Comparison of ENCODE assay signal across 6 cellular contexts in genomic region chr11:119101367-119101758, GRCh38. TPM values are rescaled to one million over a fixed set of nuclear protein-coding genes. Genes with fewer than 3 reads are reported as not detected.
DNase-seq lines count a peak whose midpoint lies in the region; ATAC-seq and TF ChIP-seq lines count a peak whose summit lies in the region.

No MANE protein-coding gene starts in this region.

- no peaks in the 10 kb centered on the region for H3K9me3 Mint-ChIP-seq in activated naive CD4-positive, alpha-beta T cell treated with anti-CD3 and anti-CD28 coated beads, Interleukin-2, amount 50 U/mL, for 72 hours

- H3K27me3 ChIP-seq in mononuclear cell (ENCODE audit: insufficient read depth, low read length) = no peaks in the 10 kb centered on the region

- DNase-seq in activated naive CD4-positive, alpha-beta T cell treated with anti-CD3 and anti-CD28 coated beads, Interleukin-2, amount 50 U/mL, for 72 hours (ENCODE audit: low spot score in 2 of 2) = peak in 1 of 2 donors; percentile 81
- DNase-seq in amygdala (lab: John Stamatoyannopoulos, UW) (no peak), NCI-H187 treated with DMSO at 0.1 percent for 48 hours (lab: John Stamatoyannopoulos, UW) (no peak)

- no peaks in the 10 kb centered on the region for H3K9me3 ChIP-seq in mononuclear cell (ENCODE audit: low read depth, low read length)

- 0 out of 3 replicates have a peak, but pooled peaks have one; percentile 30 for TF ChIP-seq CTCF in GM12872 (IDR thresholded peaks at IDR 0.05; ENCODE audit: insufficient read depth, low read depth, low read length)

- H3K4me3 ChIP-seq in mononuclear cell (ENCODE audit: low read length) = peak overlapping the region; percentile 82

- H3K36me3 Mint-ChIP-seq in activated naive CD4-positive, alpha-beta T cell treated with anti-CD3 and anti-CD28 coated beads, Interleukin-2, amount 50 U/mL, for 72 hours = peaks cover 15 to 47% of the 10 kb centered on the region in 2 donors

- H3K27ac Mint-ChIP-seq in activated naive CD4-positive, alpha-beta T cell treated with anti-CD3 and anti-CD28 coated beads, Interleukin-2, amount 50 U/mL, for 72 hours = peak overlapping the region; percentile 97 to 99

- ATAC-seq in HG02938 (IDR thresholded peaks at IDR 0.05; ENCODE audit: unreplicated experiment) = peak; percentile 12
- peak; percentile 15 to 64 for ATAC-seq in activated naive CD4-positive, alpha-beta T cell treated with anti-CD3 and anti-CD28 coated beads, Interleukin-2, amount 50 U/mL, for 72 hours

- H3K4me1 ChIP-seq in mononuclear cell (ENCODE audit: insufficient read depth, low read length) = peaks cover 41% of the 10 kb centered on the region

RNA-seq across cellular contexts. Expression of gene DPAGT1, which starts 0.3 kb away (rescaled TPM):
- 10 to 100 TPM; 74.7 to 79.9 TPM for total RNA-seq in activated naive CD4-positive, alpha-beta T cell treated with anti-CD3 and anti-CD28 coated beads, Interleukin-2, amount 50 U/mL, for 72 hours
- 6.7 TPM for total RNA-seq in mononuclear cell

RNA-seq across cellular contexts. Expression of gene C2CD2L, which starts 5.8 kb away (rescaled TPM):
- 10 to 100 TPM; 19.1 to 43.2 TPM for total RNA-seq in activated naive CD4-positive, alpha-beta T cell treated with anti-CD3 and anti-CD28 coated beads, Interleukin-2, amount 50 U/mL, for 72 hours
- total RNA-seq in mononuclear cell = 7.5 TPM

RNA-seq across cellular contexts. Expression of gene HMBS, which starts 16.7 kb away (rescaled TPM):
- total RNA-seq in activated naive CD4-positive, alpha-beta T cell treated with anti-CD3 and anti-CD28 coated beads, Interleukin-2, amount 50 U/mL, for 72 hours = 10 to 100 TPM; 20.0 to 35.7 TPM
- 2.7 TPM for total RNA-seq in mononuclear cell

RNA-seq across cellular contexts. Expression of gene HINFP, which starts 20.0 kb away (rescaled TPM):
- 10 to 100 TPM; 38.0 to 53.3 TPM for total RNA-seq in activated naive CD4-positive, alpha-beta T cell treated with anti-CD3 and anti-CD28 coated beads, Interleukin-2, amount 50 U/mL, for 72 hours
- 9.1 TPM for total RNA-seq in mononuclear cell

RNA-seq across cellular contexts. Expression of gene VPS11, which starts 33.7 kb away (rescaled TPM):
- total RNA-seq in activated naive CD4-positive, alpha-beta T cell treated with anti-CD3 and anti-CD28 coated beads, Interleukin-2, amount 50 U/mL, for 72 hours = 10 to 100 TPM; 26.6 to 42.2 TPM
- 34.7 TPM for total RNA-seq in mononuclear cell
